Comparison of ENCODE assay signal across 2 cellular contexts in the genomic region with DNA sequence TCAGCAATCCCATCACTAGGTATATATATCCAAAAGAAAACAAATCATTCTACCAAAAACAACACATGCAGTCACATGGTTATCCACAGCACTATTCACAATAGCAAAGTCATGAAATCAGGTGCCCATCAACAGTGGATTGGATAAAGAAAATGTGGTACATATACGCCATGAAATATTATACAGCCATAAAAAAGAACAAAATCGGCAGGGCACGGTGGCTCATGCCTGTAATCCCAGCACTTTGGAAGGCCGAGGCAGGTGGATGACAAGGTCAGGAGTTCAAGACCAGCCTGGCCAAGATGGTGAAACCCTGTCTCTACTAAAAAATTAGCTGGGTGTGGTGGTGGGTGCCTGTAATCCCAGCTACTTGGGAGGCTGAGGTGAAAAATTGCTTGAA.
A peak's percentile ranks its signal among the peaks of the same experiment; 100 is the strongest.
TF ChIP-seq lines count a peak whose summit lies in the region.

No MANE protein-coding gene starts in this region.

TF ChIP-seq in HEK293, 187 proteins besides CTCF, POLR2A, EP300 and RAD21:
- TF ChIP-seq ZNF280D (tag by site-specific recombination; IDR thresholded peaks at IDR 0.05) (peak; percentile 51; the same call in 1 of the 2 replicates), ZNF146 (tag by site-specific recombination; IDR thresholded peaks at IDR 0.05) (peak; percentile 98)
- TF ChIP-seq, protein P1, sequence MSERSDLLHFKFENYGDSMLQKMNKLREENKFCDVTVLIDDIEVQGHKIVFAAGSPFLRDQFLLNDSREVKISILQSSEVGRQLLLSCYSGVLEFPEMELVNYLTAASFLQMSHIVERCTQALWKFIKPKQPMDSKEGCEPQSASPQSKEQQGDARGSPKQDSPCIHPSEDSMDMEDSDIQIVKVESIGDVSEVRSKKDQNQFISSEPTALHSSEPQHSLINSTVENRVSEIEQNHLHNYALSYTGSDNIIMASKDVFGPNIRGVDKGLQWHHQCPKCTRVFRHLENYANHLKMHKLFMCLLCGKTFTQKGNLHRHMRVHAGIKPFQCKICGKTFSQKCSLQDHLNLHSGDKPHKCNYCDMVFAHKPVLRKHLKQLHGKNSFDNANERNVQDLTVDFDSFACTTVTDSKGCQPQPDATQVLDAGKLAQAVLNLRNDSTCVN (tag by site-specific recombination; optimal IDR thresholded peaks at IDR 0.05): peak; percentile 9

TF ChIP-seq in K562, 482 proteins besides CTCF, POLR2A, EP300 and RAD21:
- TF ChIP-seq ZNF146 (CRISPR knock-in tag; IDR thresholded peaks at IDR 0.05; ENCODE audit: unreplicated experiment): peak; percentile 79
